In genomic region chr2:205965707-205966106, GRCh38 we compare ENCODE assay signal across 20 cellular contexts.
DNase-seq lines count a peak whose midpoint lies in the region; ATAC-seq and TF ChIP-seq lines count a peak whose summit lies in the region.
"Had no signal": no experiment of that assay in that cellular context is flagged by ENCODE, and none has a peak within 500 bp of the region (broad histone marks: within the 10 kb centered on the region; RNA-seq: fewer than 3 reads in every experiment).

No MANE protein-coding gene starts in this region.

- H3K4me1 ChIP-seq in GM23338 (ENCODE audit: insufficient read depth) (peaks cover 4% of the 10 kb centered on the region), OCI-LY1 (ENCODE audit: insufficient read depth, low read length, severe bottlenecking) (peaks cover 22% of the 10 kb centered on the region)
- H3K4me1 ChIP-seq: A549 had no signal

- H3K4me3 ChIP-seq in GM23338 (no peak overlapping the region), OCI-LY1 (ENCODE audit: low read depth, low read length, poor library complexity, severe bottlenecking) (no peak overlapping the region)
- H3K4me3 ChIP-seq: A549; BLaER1 treated with 17β-estradiol and CSF1 and Interleukin-3, amounts not matched to agents 10 nM and 100 nM had no signal

- H3K9me3 Mint-ChIP-seq in GM23338 (no peaks in the 10 kb centered on the region), endothelial cell (ENCODE audit: unreplicated experiment) (no peaks in the 10 kb centered on the region), neural crest cell (no peaks in the 10 kb centered on the region)
- H3K9me3 Mint-ChIP-seq: CD8-positive, alpha-beta memory T cell had no signal

- intact Hi-C loops in sciatic nerve (cut with DNase I), result no loop called here

- ATAC-seq in GM23338 (peak; percentile 40; the same call in 2 of the 3 replicates), HG03571 (IDR thresholded peaks at IDR 0.05; ENCODE audit: unreplicated experiment) (no peak), sciatic nerve (no peak), GM18517 (IDR thresholded peaks at IDR 0.05; ENCODE audit: unreplicated experiment) (no peak)
- ATAC-seq: A549, Panc1, SK-N-SH treated with all-trans-retinoic acid at 6 μM for 48 hours had no signal

- H3K36me3 ChIP-seq in GM23338 (ENCODE audit: insufficient read depth) (no peaks in the 10 kb centered on the region), OCI-LY1 (ENCODE audit: insufficient read depth, low read length) (no peaks in the 10 kb centered on the region)
- H3K36me3 ChIP-seq: BLaER1 treated with 17β-estradiol and CSF1 and Interleukin-3, amounts not matched to agents 10 nM and 100 nM had no signal

- H3K79me2 ChIP-seq in GM23338 (replicated peaks; ENCODE audit: insufficient read depth) (no peaks in the 10 kb centered on the region), OCI-LY1 (ENCODE audit: insufficient read depth, low read length) (no peaks in the 10 kb centered on the region)

- H3K9me2 ChIP-seq in GM23338 (ENCODE audit: insufficient read depth) (peaks cover 4% of the 10 kb centered on the region; the same call in 1 of the 2 replicates), OCI-LY1 (ENCODE audit: low read depth, low read length) (no peaks in the 10 kb centered on the region)

- DNase-seq in GM23338 (ENCODE audit: low spot score) (no peak), endothelial cell (ENCODE audit: low spot score) (no peak), neural crest cell (ENCODE audit: low read depth, low spot score) (no peak), sciatic nerve (ENCODE audit: low spot score) (no peak), dedifferentiated amniotic fluid mesenchymal stem cell (ENCODE audit: extremely low spot score) (no peak)
- DNase-seq: CD8-positive, alpha-beta memory T cell; DND-41; GOT3; MV-4-11; NCI-H1417; NCI-H2029; NCI-H82; SHP77 treated with DMSO at 0.1 percent for 48 hours had no signal

- H4K20me1 ChIP-seq in GM23338 (replicated peaks; ENCODE audit: insufficient read depth) (no peaks in the 10 kb centered on the region), OCI-LY1 (ENCODE audit: insufficient read depth, low read length) (no peaks in the 10 kb centered on the region)
- H4K20me1 ChIP-seq: BLaER1 treated with 17β-estradiol and CSF1 and Interleukin-3, amounts not matched to agents 10 nM and 100 nM had no signal

- H2AFZ ChIP-seq in GM23338 (no peak overlapping the region), OCI-LY1 (ENCODE audit: low read length) (no peak overlapping the region)

- H3K4me3 Mint-ChIP-seq in GM23338 (no peak overlapping the region), endothelial cell (ENCODE audit: unreplicated experiment) (no peak overlapping the region), neural crest cell (no peak overlapping the region)
- H3K4me3 Mint-ChIP-seq: CD8-positive, alpha-beta memory T cell had no signal

- H3K9ac ChIP-seq in OCI-LY1 (ENCODE audit: low read length), result no peak overlapping the region
- H3K9ac ChIP-seq: BLaER1 treated with 17β-estradiol and CSF1 and Interleukin-3, amounts not matched to agents 10 nM and 100 nM had no signal

- H3K4me2 ChIP-seq in GM23338, result no peak overlapping the region
- peak overlapping the region; percentile 40; the same call in 1 of the 2 replicates for H3K4me2 ChIP-seq in OCI-LY1 (ENCODE audit: low read length)
- H3K4me2 ChIP-seq: A549; BLaER1 treated with 17β-estradiol and CSF1 and Interleukin-3, amounts not matched to agents 10 nM and 100 nM had no signal

- H3F3A ChIP-seq in GM23338 (replicated peaks; ENCODE audit: low read depth) (no peaks in the 10 kb centered on the region), OCI-LY1 (ENCODE audit: insufficient read depth, low read length) (no peaks in the 10 kb centered on the region)

- H3K9me3 ChIP-seq in OCI-LY1 (ENCODE audit: low read length), result no peaks in the 10 kb centered on the region
- H3K9me3 ChIP-seq: A549; BLaER1 treated with 17β-estradiol and CSF1 and Interleukin-3, amounts not matched to agents 10 nM and 100 nM had no signal

- H3K27me3 ChIP-seq in GM23338 (ENCODE audit: insufficient read depth), result no peaks in the 10 kb centered on the region
- H3K27me3 ChIP-seq in OCI-LY1 (ENCODE audit: insufficient read depth, low read length), result no peaks in the 10 kb centered on the region; the same call in 1 of the 2 replicates
- H3K27me3 ChIP-seq: BLaER1 treated with 17β-estradiol and CSF1 and Interleukin-3, amounts not matched to agents 10 nM and 100 nM had no signal

- H3K36me3 Mint-ChIP-seq in GM23338 (ENCODE audit: low read depth) (no peaks in the 10 kb centered on the region), endothelial cell (ENCODE audit: low read depth, unreplicated experiment) (no peaks in the 10 kb centered on the region), neural crest cell (ENCODE audit: low read depth) (no peaks in the 10 kb centered on the region)
- H3K36me3 Mint-ChIP-seq: CD8-positive, alpha-beta memory T cell had no signal

- H3K27ac ChIP-seq in GM23338 (ENCODE audit: low read depth) (no peak overlapping the region), OCI-LY1 (ENCODE audit: low read depth, low read length, poor library complexity, severe bottlenecking) (no peak overlapping the region)
- H3K27ac ChIP-seq: A549; BLaER1 treated with 17β-estradiol and CSF1 and Interleukin-3, amounts not matched to agents 10 nM and 100 nM had no signal

- peaks cover 32% of the 10 kb centered on the region for H3K4me1 Mint-ChIP-seq in GM23338
- peaks cover 40% of the 10 kb centered on the region for H3K4me1 Mint-ChIP-seq in endothelial cell (ENCODE audit: unreplicated experiment)
- H3K4me1 Mint-ChIP-seq in neural crest cell, result peaks cover 6% of the 10 kb centered on the region
- H3K4me1 Mint-ChIP-seq: CD8-positive, alpha-beta memory T cell had no signal

- H3K27ac Mint-ChIP-seq in GM23338, result no peak overlapping the region
- peak overlapping the region; percentile 91 for H3K27ac Mint-ChIP-seq in endothelial cell (ENCODE audit: unreplicated experiment)
- H3K27ac Mint-ChIP-seq in neural crest cell (ENCODE audit: unreplicated experiment), result peak overlapping the region; percentile 41
- H3K27ac Mint-ChIP-seq: CD8-positive, alpha-beta memory T cell had no signal

- peaks cover 3% of the 10 kb centered on the region for H3K27me3 Mint-ChIP-seq in GM23338 (ENCODE audit: insufficient read depth, low read depth, poor library complexity)
- no peaks in the 10 kb centered on the region for H3K27me3 Mint-ChIP-seq in endothelial cell (ENCODE audit: unreplicated experiment)
- H3K27me3 Mint-ChIP-seq in neural crest cell (ENCODE audit: low read depth), result no peaks in the 10 kb centered on the region

- TF ChIP-seq CTCF in GM23338 (conservative IDR thresholded peaks at IDR 0.05; ENCODE audit: low read depth in 2 of 2) (no peak), OCI-LY1 (IDR thresholded peaks at IDR 0.05; ENCODE audit: low read length) (no peak), endothelial cell (IDR thresholded peaks at IDR 0.05; ENCODE audit: unreplicated experiment) (no peak), neural crest cell (conservative IDR thresholded peaks at IDR 0.05) (no peak)

TF ChIP-seq in GM23338, 12 proteins besides CTCF, POLR2A, EP300 and RAD21:
- no peak for TF ChIP-seq ETS1 (IDR thresholded peaks at IDR 0.05)
- TF ChIP-seq REST (IDR thresholded peaks at IDR 0.05; ENCODE audit: unreplicated experiment), result no peak
- no peak for TF ChIP-seq ZNF114 (CRISPR knock-in tag; IDR thresholded peaks at IDR 0.05)
- no peak for TF ChIP-seq CREB1 (CRISPR knock-in tag; IDR thresholded peaks at IDR 0.05; ENCODE audit: low read depth)
- TF ChIP-seq STAT1 (IDR thresholded peaks at IDR 0.05; ENCODE audit: unreplicated experiment), result no peak
- TF ChIP-seq EZH2phosphoT487 (IDR thresholded peaks at IDR 0.05; ENCODE audit: unreplicated experiment), result no peak
- no peak for TF ChIP-seq JUNB (IDR thresholded peaks at IDR 0.05; ENCODE audit: unreplicated experiment)
- TF ChIP-seq NANOG (IDR thresholded peaks at IDR 0.05; ENCODE audit: borderline replicate concordance), result no peak
TF ChIP-seq in GM23338: peak in this region for 0.
